ENCODE assay signal across 7 cellular contexts in genomic region chr22:35409783-35410662, GRCh38. TPM values are rescaled to one million over a fixed set of nuclear protein-coding genes. Genes with fewer than 3 reads are reported as not detected.
DNase-seq lines count a peak whose midpoint lies in the region; ATAC-seq and TF ChIP-seq lines count a peak whose summit lies in the region.

No MANE protein-coding gene starts in this region.

- H3K27ac ChIP-seq in left lung = peak overlapping the region; percentile 42 to 82

- H3K9me3 ChIP-seq in left lung = no peaks in the 10 kb centered on the region

- intact Hi-C loops in left lung (cut with DNase I) = no loop called here

- H3K36me3 ChIP-seq in left lung = peaks cover 0 to 99% of the 10 kb centered on the region in 2 donors

- peak; percentile 90 for DNase-seq in SIG-M5 treated with dmso at 0.1 percent for 504 hours (lab: John Stamatoyannopoulos, UW; ENCODE audit: unreplicated experiment)
- DNase-seq in left lung = peak; percentile 76 to 85
- no peak for DNase-seq in COLO829 (ENCODE audit: low spot score)
- DNase-seq in amniotic stem cell (lab: John Stamatoyannopoulos, UW) = no peak
- DNase-seq in NCI-H1105 treated with DMSO at 0.1 percent for 48 hours (lab: John Stamatoyannopoulos, UW) = no peak

- H3K4me3 ChIP-seq in left lung = no peak overlapping the region

- ATAC-seq in GM18873 (IDR thresholded peaks at IDR 0.05; ENCODE audit: low FRiP score, unreplicated experiment) (peak; percentile 53), HG02763 (IDR thresholded peaks at IDR 0.05; ENCODE audit: unreplicated experiment) (peak; percentile 51), left lung (peak; percentile 80)

- TF ChIP-seq CTCF in left lung (IDR thresholded peaks at IDR 0.05) = no peak

- no peaks in the 10 kb centered on the region for H3K27me3 ChIP-seq in left lung

- H3K4me1 ChIP-seq in left lung = peaks cover 0 to 44% of the 10 kb centered on the region in 2 donors

RNA-seq across cellular contexts. Expression of gene MCM5, which starts 10.1 kb away (rescaled TPM):
- total RNA-seq in left lung = 10 to 100 TPM; 34.9 to 62.5 TPM

RNA-seq across cellular contexts. Expression of gene HMOX1, which starts 29.1 kb away (rescaled TPM):
- total RNA-seq in left lung = 100 to 1,000 TPM in 1 of 2 donors, 10 to 100 TPM in 1; 43.4 to 355 TPM

Comparison
In these comparisons a context has a peak if more than half of its experiments do, and no peak if none do; other contexts are left out.
1. DNase-seq: peak in SIG-M5 treated with dmso at 0.1 percent for 504 hours (single experiment) and left lung (2 of 2); none in COLO829 (single experiment), amniotic stem cell (single experiment) and NCI-H1105 treated with DMSO at 0.1 percent for 48 hours (single experiment).
2. Peak in every context shown above with its lines, with median percentiles within 50 percentile points of each other: ATAC-seq.